ENCODE assay signal across 25 cellular contexts in the genomic region with DNA sequence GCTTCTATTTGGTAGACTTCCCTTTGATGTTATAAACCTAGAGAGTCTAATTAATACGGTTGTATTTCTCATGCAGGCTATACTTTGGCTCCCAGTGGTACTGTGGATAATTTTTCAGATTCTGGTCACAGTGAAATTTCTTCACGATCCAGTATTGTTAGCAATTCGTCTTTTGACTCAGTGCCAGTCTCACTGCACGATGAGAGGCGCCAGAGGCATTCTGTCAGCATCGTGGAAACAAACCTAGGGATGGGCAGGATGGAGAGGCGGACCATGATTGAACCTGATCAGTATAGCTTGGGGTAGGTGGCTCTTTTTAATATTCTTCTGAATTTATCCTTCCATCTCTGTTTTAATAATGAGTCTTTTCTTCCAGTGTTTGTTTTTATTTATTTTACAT.
DNase-seq lines count a peak whose midpoint lies in the region; ATAC-seq, FAIRE-seq and TF ChIP-seq lines count a peak whose summit lies in the region.
"Had no signal": no experiment of that assay in that cellular context is flagged by ENCODE, and none has a peak within 500 bp of the region (broad histone marks: within the 10 kb centered on the region; RNA-seq: fewer than 3 reads in every experiment).

No MANE protein-coding gene starts in this region.

- H3K27me3 Mint-ChIP-seq in endothelial cell (ENCODE audit: unreplicated experiment): peaks cover 8% of the 10 kb centered on the region
- no peaks in the 10 kb centered on the region for H3K27me3 Mint-ChIP-seq in mesothelial cell of epicardium (ENCODE audit: low read depth)

- no peaks in the 10 kb centered on the region for H3K27me3 ChIP-seq in keratinocyte (ENCODE audit: control insufficient read depth, extremely low read depth, insufficient read depth, low read length)

- H3K4me1 Mint-ChIP-seq in endothelial cell (ENCODE audit: unreplicated experiment) (no peaks in the 10 kb centered on the region), mesothelial cell of epicardium (peaks cover 4% of the 10 kb centered on the region)

- H3K36me3 ChIP-seq in keratinocyte (ENCODE audit: control insufficient read depth in 2 of 2, extremely low read depth in 1 of 2, insufficient read depth in 2 of 2, low read length in 2 of 2): peaks cover 9 to 12% of the 10 kb centered on the region in 2 experiments

- H3K4me3 ChIP-seq in keratinocyte (ENCODE audit: control insufficient read depth in 2 of 3, extremely low read depth in 1 of 3, insufficient read depth in 2 of 3, low read depth in 1 of 3, low read length in 3 of 3): no peak overlapping the region
- H3K4me3 ChIP-seq: A549, SK-N-MC had no signal

- FAIRE-seq in GM19239 (lab: Jason Lieb, UNC) (peak; percentile 39), keratinocyte (lab: Jason Lieb, UNC) (peak; percentile 52)
- FAIRE-seq: A549, GM12892, HTR-8/SVneo had no signal

- H3K9me3 ChIP-seq in keratinocyte (ENCODE audit: control insufficient read depth, low read depth, low read length): no peaks in the 10 kb centered on the region
- H3K9me3 ChIP-seq: A549 had no signal

- H3K9ac ChIP-seq in keratinocyte (ENCODE audit: control insufficient read depth, extremely low read depth, insufficient read depth, low read length): no peak overlapping the region

- no peak for ATAC-seq in GM21619 (IDR thresholded peaks at IDR 0.05; ENCODE audit: unreplicated experiment)
- ATAC-seq: A549, Panc1 had no signal

- no peaks in the 10 kb centered on the region for H4K20me1 ChIP-seq in keratinocyte (ENCODE audit: control insufficient read depth, extremely low read depth, insufficient read depth, low read length)

- DNase-seq in Ammon's horn (ENCODE audit: low spot score) (peak; percentile 56), GM19239 (ENCODE audit: insufficient read length, low spot score) (no peak), endothelial cell (ENCODE audit: low spot score) (no peak), keratinocyte (ENCODE audit: low read depth, low spot score) (no peak), mesothelial cell of epicardium (ENCODE audit: low spot score in 2 of 2, unreplicated experiment in 2 of 2) (no peak), SKM-1 (lab: John Stamatoyannopoulos, UW; ENCODE audit: unreplicated experiment) (no peak)
- DNase-seq: AML-193, Calu3, DMS79 treated with DMSO at 0.1 percent for 48 hours, KBM-7, NCI-H1105 treated with DMSO at 0.1 percent for 48 hours, NCI-H146, NCI-H1930, NCI-H2107, NCI-H526 treated with DMSO at 0.1 percent for 48 hours, SIG-M5, SW 1271 had no signal

- no peaks in the 10 kb centered on the region for H3K9me1 ChIP-seq in keratinocyte (ENCODE audit: control insufficient read depth, extremely low read depth, insufficient read depth, low read length)

- peak overlapping the region; percentile 52 for H3K4me3 Mint-ChIP-seq in endothelial cell (ENCODE audit: unreplicated experiment)
- H3K4me3 Mint-ChIP-seq in mesothelial cell of epicardium: no peak overlapping the region

- H2AFZ ChIP-seq in keratinocyte (ENCODE audit: control insufficient read depth, low read length): no peak overlapping the region

- no peaks in the 10 kb centered on the region for H3K4me1 ChIP-seq in keratinocyte (ENCODE audit: control insufficient read depth, extremely low read depth, insufficient read depth, low read length)

- dilution Hi-C loops in keratinocyte (cut with MboI; ENCODE audit: extremely low pct_ligation_motif_present, low sequenced_read_pairs): no loop called here

- no peak overlapping the region for H3K27ac ChIP-seq in keratinocyte (ENCODE audit: control insufficient read depth, insufficient read depth, low read length)
- H3K27ac ChIP-seq: A549, C4-2B, RWPE1, SK-N-MC had no signal

- no peak for TF ChIP-seq CTCF in endothelial cell (IDR thresholded peaks at IDR 0.05; ENCODE audit: unreplicated experiment)
- TF ChIP-seq CTCF in keratinocyte (optimal IDR thresholded peaks at IDR 0.05 in 1 of 3, IDR thresholded peaks at IDR 0.05 in 1 of 3, conservative IDR thresholded peaks at IDR 0.05 in 1 of 3; ENCODE audit: extremely low read depth in 1 of 3, insufficient read depth in 2 of 3, low read length in 3 of 3): no peak
- no peak for TF ChIP-seq CTCF in mesothelial cell of epicardium (IDR thresholded peaks at IDR 0.05; ENCODE audit: unreplicated experiment)

- H3K4me2 ChIP-seq in keratinocyte (ENCODE audit: control insufficient read depth, extremely low read depth, insufficient read depth, low read depth, low read length): no peak overlapping the region
- H3K4me2 ChIP-seq: A549 had no signal

- H3K27ac Mint-ChIP-seq in endothelial cell (ENCODE audit: unreplicated experiment) (no peak overlapping the region), mesothelial cell of epicardium (no peak overlapping the region)

- H3K9me3 Mint-ChIP-seq in endothelial cell (ENCODE audit: unreplicated experiment) (no peaks in the 10 kb centered on the region), mesothelial cell of epicardium (no peaks in the 10 kb centered on the region)

- H3K36me3 Mint-ChIP-seq in endothelial cell (ENCODE audit: low read depth, unreplicated experiment) (peaks cover 52% of the 10 kb centered on the region), mesothelial cell of epicardium (peaks cover 64% of the 10 kb centered on the region)

- no peaks in the 10 kb centered on the region for H3K79me2 ChIP-seq in keratinocyte (ENCODE audit: control insufficient read depth, insufficient read depth, low read length)
